In the genomic region with DNA sequence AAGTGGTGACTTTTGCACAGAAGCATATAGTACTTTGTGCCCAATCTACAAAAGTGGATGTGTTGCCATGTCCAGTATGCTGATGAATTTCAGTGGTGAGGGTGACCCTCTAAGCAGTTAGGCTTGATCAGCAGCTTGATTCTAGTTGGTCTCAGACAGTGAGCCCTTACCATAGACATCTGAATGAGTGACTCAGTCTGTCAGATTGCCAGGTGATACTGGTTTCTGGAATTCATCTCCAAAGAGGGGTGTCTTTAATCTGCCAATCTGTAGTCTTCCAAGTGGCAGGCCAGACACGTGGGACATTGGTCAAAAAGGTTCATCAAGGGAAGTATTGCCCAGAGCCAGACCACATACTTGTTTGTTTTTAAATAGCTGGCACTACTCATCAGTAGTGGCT, we compare ENCODE assay signal across 28 cellular contexts.
A peak's percentile ranks its signal among the peaks of the same experiment; 100 is the strongest.
DNase-seq lines count a peak whose midpoint lies in the region; ATAC-seq, FAIRE-seq and TF ChIP-seq lines count a peak whose summit lies in the region.
"Had no signal": no experiment of that assay in that cellular context is flagged by ENCODE, and none has a peak within 500 bp of the region (broad histone marks: within the 10 kb centered on the region; RNA-seq: fewer than 3 reads in every experiment).

No MANE protein-coding gene starts in this region.

- H3F3A ChIP-seq in GM23248 (ENCODE audit: insufficient read depth), result no peaks in the 10 kb centered on the region

- H4K20me1 ChIP-seq in GM23248 (ENCODE audit: insufficient read depth), result no peaks in the 10 kb centered on the region

- no peaks in the 10 kb centered on the region for H3K9me3 ChIP-seq in GM23248 (ENCODE audit: low read depth)
- no peaks in the 10 kb centered on the region for H3K9me3 ChIP-seq in MG63
- H3K9me3 ChIP-seq: Caco-2, gastrocnemius medialis, upper lobe of left lung had no signal

- H3K79me2 ChIP-seq in GM23248 (ENCODE audit: insufficient read depth), result no peaks in the 10 kb centered on the region

- ATAC-seq in left ventricle myocardium superior (no peak), HG03520 (IDR thresholded peaks at IDR 0.05; ENCODE audit: unreplicated experiment) (no peak)
- ATAC-seq: activated CD4-positive, CD25-positive, alpha-beta regulatory T cell treated with anti-CD3 and anti-CD28 coated beads, Interleukin-2, amount 50 U/mL, for 24 hours; gastrocnemius medialis; left cardiac atrium; sciatic nerve; stimulated activated naive B cell treated with anti-CD40 and anti-IgM and Interleukin-4, amounts not matched to agents 10 μg/mL and 1 μg/mL and 100 μg/mL, for 72 hours had no signal

- H3K9me2 ChIP-seq in GM23248 (ENCODE audit: insufficient read depth), result no peaks in the 10 kb centered on the region

- no peak overlapping the region for H3K4me3 ChIP-seq in GM23248
- no peak overlapping the region for H3K4me3 ChIP-seq in MG63
- H3K4me3 ChIP-seq in bronchial epithelial cell (ENCODE audit: low read depth, low read length), result no peak overlapping the region
- H3K4me3 ChIP-seq: gastrocnemius medialis, SK-N-MC, upper lobe of left lung had no signal

- in situ Hi-C loops in GM23248 (cut with MboI), result no loop called here

- H3K27me3 ChIP-seq in GM23248 (replicated peaks; ENCODE audit: insufficient read depth) (no peaks in the 10 kb centered on the region), MG63 (no peaks in the 10 kb centered on the region), bronchial epithelial cell (ENCODE audit: control insufficient read depth, insufficient read depth, low read length) (no peaks in the 10 kb centered on the region)
- H3K27me3 ChIP-seq: gastrocnemius medialis, upper lobe of left lung had no signal

- no peak for TF ChIP-seq CTCF in bronchial epithelial cell (IDR thresholded peaks at IDR 0.05; ENCODE audit: insufficient read depth, low read length, severe bottlenecking)

- no peak overlapping the region for H3K27ac ChIP-seq in GM23248
- H3K27ac ChIP-seq: C4-2B, gastrocnemius medialis, SK-N-MC, upper lobe of left lung had no signal

- no peak for FAIRE-seq in bronchial epithelial cell (lab: Jason Lieb, UNC)
- FAIRE-seq: colon, TTC549 had no signal

- H3K4me2 ChIP-seq in GM23248 (ENCODE audit: unreplicated experiment), result no peak overlapping the region

- DNase-seq in GM23248 (peak; percentile 56), MG63 (peak; percentile 13), bronchial epithelial cell (ENCODE audit: low read depth) (peak; percentile 50), renal cortical epithelial cell (ENCODE audit: low read depth) (peak; percentile 15), RPMI8226 (no peak), left ventricle myocardium superior (no peak)
- DNase-seq: activated CD4-positive, alpha-beta T cell treated with anti-CD3 and anti-CD28 coated beads, Interleukin-2, amount 50 U/mL, for 48 hours; activated CD8-positive, alpha-beta memory T cell treated with anti-CD3 and anti-CD28 coated beads, Interleukin-2, amount 50 U/mL, for 4 hours; activated naive CD8-positive, alpha-beta T cell treated with anti-CD3 and anti-CD28 coated beads for 36 hours; Caco-2; DMS79; effector memory CD4-positive, alpha-beta T cell; gastrocnemius medialis; KBM-7; left cardiac atrium; NCI-H1436 treated with DMSO at 0.1 percent for 48 hours; NCI-H2107; NCI-H446; stimulated activated CD4-positive, alpha-beta T cell treated with anti-CD3 and anti-CD28 coated beads, Interleukin-4, amount 100 ng/mL, for 4 hours; stimulated activated naive B cell treated with anti-CD40 and anti-IgM and Interleukin-4, amounts not matched to agents 10 μg/mL and 1 μg/mL and 100 μg/mL, for 72 hours; upper lobe of left lung had no signal

- no peak overlapping the region for H3K9ac ChIP-seq in GM23248

- intact Hi-C loops in left ventricle myocardium superior (cut with micrococcal nuclease), result no loop called here

- H3K36me3 ChIP-seq in GM23248 (ENCODE audit: low read depth) (no peaks in the 10 kb centered on the region), MG63 (no peaks in the 10 kb centered on the region), bronchial epithelial cell (ENCODE audit: control insufficient read depth, insufficient read depth, low read length) (no peaks in the 10 kb centered on the region)
- H3K36me3 ChIP-seq: gastrocnemius medialis, upper lobe of left lung had no signal

- H3K4me1 ChIP-seq in GM23248 (ENCODE audit: insufficient read depth), result peaks cover 18% of the 10 kb centered on the region
- H3K4me1 ChIP-seq: Caco-2, gastrocnemius medialis had no signal

- H2AFZ ChIP-seq in GM23248, result no peak overlapping the region

- WGBS in GM23248 (ENCODE audit: low coverage in 1 of 2, low lambda C conversion rate in 2 of 2, missing lambda C conversion rate in 2 of 2), 2 experiments, result 0 to 3% methylated on average over 1 of the region's 1 CpG

Comparison
In these comparisons a context has a peak if more than half of its experiments do, and no peak if none do; other contexts are left out.
1. DNase-seq: peak in GM23248 (single experiment), MG63 (single experiment), bronchial epithelial cell (single experiment) and renal cortical epithelial cell (single experiment); none in RPMI8226 (single experiment) and left ventricle myocardium superior (single experiment).